ENCODE assay signal across 11 cellular contexts in the genomic region with DNA sequence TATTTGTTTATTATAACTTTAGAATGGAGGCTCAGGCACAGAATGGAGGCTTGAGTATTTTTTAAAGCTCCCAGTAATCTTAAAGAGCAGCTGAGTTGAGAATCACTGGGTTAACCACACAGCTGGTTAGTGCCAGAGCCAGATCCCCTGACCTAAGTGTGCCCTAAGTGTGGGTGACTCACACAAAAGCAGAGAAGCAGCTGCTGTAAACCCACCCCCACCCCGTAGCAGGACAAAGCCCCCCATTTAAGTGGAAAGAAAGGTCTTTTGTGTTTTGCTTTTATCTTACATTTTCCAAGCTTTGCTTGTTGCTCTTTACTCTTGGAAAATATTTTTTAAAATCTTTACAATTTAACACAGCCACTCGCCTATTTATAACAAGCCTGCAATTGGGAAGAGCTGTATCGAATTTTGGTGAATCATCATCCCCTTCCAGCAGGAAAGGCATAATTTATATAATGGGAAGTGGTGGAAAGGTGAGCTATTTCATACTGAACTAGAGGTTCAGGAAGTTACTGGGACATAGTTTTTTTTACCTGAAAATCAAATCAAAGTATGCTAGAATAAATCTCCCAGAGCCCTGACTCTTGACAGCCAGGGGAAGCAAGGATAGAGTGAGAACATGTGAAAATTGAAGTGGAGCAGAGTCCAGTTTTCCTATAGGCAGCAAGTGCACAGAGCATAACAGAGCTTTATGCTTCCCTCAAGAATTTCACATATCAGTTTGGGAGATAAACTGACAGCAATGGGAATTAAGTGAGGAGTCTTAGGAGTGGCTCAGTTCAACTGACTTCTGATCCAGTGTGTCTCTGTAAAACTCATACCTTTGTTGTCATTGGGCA.
DNase-seq lines count a peak whose midpoint lies in the region; ATAC-seq, FAIRE-seq and TF ChIP-seq lines count a peak whose summit lies in the region.
"Had no signal": no experiment of that assay in that cellular context is flagged by ENCODE, and none has a peak within 500 bp of the region (broad histone marks: within the 10 kb centered on the region; RNA-seq: fewer than 3 reads in every experiment).

No MANE protein-coding gene starts in this region.

- CTCF ChIA-PET in A549 (lab: Yijun Ruan, JAX): interaction anchor here (0.7 kb wide), 1 partner anchor 12 kb away, joined by 3 read pairs; no protein-coding TSS in a partner anchor

- no peak overlapping the region for H3K4me3 ChIP-seq in A549
- H3K4me3 ChIP-seq in HUES48 (ENCODE audit: low read depth, low read length): no peak overlapping the region
- no peak overlapping the region for H3K4me3 ChIP-seq in cardiac fibroblast (replicated peaks in 1 of 2; ENCODE audit: low read depth in 2 of 2, low read length in 2 of 2)

- no peaks in the 10 kb centered on the region for H3K9me3 ChIP-seq in A549
- no peaks in the 10 kb centered on the region for H3K9me3 ChIP-seq in HUES48 (ENCODE audit: control insufficient read depth, insufficient read depth, low read length)

- no peak for TF ChIP-seq POLR2A in A549 (IDR thresholded peaks at IDR 0.05; ENCODE audit: low read length)

- H3K4me1 ChIP-seq in A549 (peaks cover 22% of the 10 kb centered on the region; the same call in 2 of the 3 replicates), HUES48 (ENCODE audit: control insufficient read depth, insufficient read depth, low read length) (no peaks in the 10 kb centered on the region)

- no peak for TF ChIP-seq RAD21 in A549 (conservative IDR thresholded peaks at IDR 0.05 in 1 of 2, IDR thresholded peaks at IDR 0.05 in 1 of 2)

- peak overlapping the region; percentile 27 to 63; a peak in 3 of 6 replicates for H3K27ac ChIP-seq in A549
- peak overlapping the region; percentile 29 for H3K27ac ChIP-seq in HUES48 (ENCODE audit: low read depth, low read length)

- TF ChIP-seq CTCF in A549 (IDR thresholded peaks at IDR 0.05): no peak
- no peak for TF ChIP-seq CTCF in cardiac fibroblast (IDR thresholded peaks at IDR 0.05; ENCODE audit: low read depth, low read length)

- DNase-seq in A549 (ENCODE audit: low read depth in 1 of 2, low spot score in 1 of 2) (no peak), cardiac fibroblast (ENCODE audit: low read depth in 2 of 2) (peak; percentile 69 to 72), medulla oblongata (ENCODE audit: extremely low spot score) (peak; percentile 47), DMS153 (lab: John Stamatoyannopoulos, UW) (no peak), COR-L47 (lab: John Stamatoyannopoulos, UW) (no peak), AML-193 (lab: John Stamatoyannopoulos, UW) (no peak)
- no peak for DNase-seq in activated CD8-positive, alpha-beta memory T cell treated with anti-CD3 and anti-CD28 coated beads for 24 hours
- DNase-seq: NCI-H146, T-helper 1 cell had no signal

- WGBS in A549 (ENCODE audit: missing lambda C conversion rate): 19% methylated on average over 3 of the region's 3 CpGs

- POLR2A ChIA-PET in A549 (lab: Yijun Ruan, JAX): no interaction called here

- TF ChIP-seq EP300 in A549 (IDR thresholded peaks at IDR 0.05): no peak

- H3K4me2 ChIP-seq in A549: peak overlapping the region; percentile 50

- H3K36me3 ChIP-seq in HUES48 (ENCODE audit: control insufficient read depth, insufficient read depth, low read length): no peaks in the 10 kb centered on the region

- H3K27me3 ChIP-seq in HUES48 (ENCODE audit: control insufficient read depth, insufficient read depth, low read length): no peaks in the 10 kb centered on the region

- no peak overlapping the region for H3K9ac ChIP-seq in HUES48 (ENCODE audit: low read depth, low read length)

- FAIRE-seq in A549 (lab: Jason Lieb, UNC): no peak
- FAIRE-seq: GM12891 had no signal

- 0 out of 6 replicates have a peak, but pooled peaks of 1 of the 2 experiments have one; percentile 34 for ATAC-seq in A549

TF ChIP-seq in A549, 52 proteins besides CTCF, POLR2A, EP300 and RAD21:
- TF ChIP-seq MYC (IDR thresholded peaks at IDR 0.05; ENCODE audit: borderline replicate concordance, low read length): no peak
- no peak for TF ChIP-seq RARB (CRISPR knock-in tag; IDR thresholded peaks at IDR 0.05)

Comparison
In these comparisons a context has a peak if more than half of its experiments do, and no peak if none do; other contexts are left out.
1. DNase-seq: peak in cardiac fibroblast (2 of 2) and medulla oblongata (single experiment); none in A549 (0 of 2), DMS153 (single experiment), COR-L47 (single experiment), activated CD8-positive, alpha-beta memory T cell treated with anti-CD3 and anti-CD28 coated beads for 24 hours (single experiment) and AML-193 (0 of 2).